ENCODE assay signal across 26 cellular contexts in genomic region chr2:72157871-72158771, GRCh38. TPM values are rescaled to one million over a fixed set of nuclear protein-coding genes. Genes with fewer than 3 reads are reported as not detected.
"Had no signal": no experiment of that assay in that cellular context is flagged by ENCODE, and none has a peak within 500 bp of the region (broad histone marks: within the 10 kb centered on the region; RNA-seq: fewer than 3 reads in every experiment).

No MANE protein-coding gene starts in this region.

- H3K4me3 ChIP-seq: esophagus squamous epithelium, gastrocnemius medialis, neural progenitor cell, ovary, prostate gland had no signal

- ATAC-seq: activated T-cell treated with anti-CD3 and anti-CD28 coated beads, Interleukin-2, amount 50 U/mL, for 72 hours; gastrocnemius medialis; naive thymus-derived CD4-positive, alpha-beta T cell; right cardiac atrium; stimulated activated naive CD8-positive, alpha-beta T cell treated with anti-CD3 and anti-CD28 coated beads, Interleukin-15, Interleukin-2, amounts not matched to agents 100 U/mL and 50 U/mL, for 24 hours had no signal

- FAIRE-seq: endothelial cell of umbilical vein, islet of Langerhans, TTC549, urothelium cell line had no signal

- H3K27ac ChIP-seq: esophagus squamous epithelium, gastrocnemius medialis, neural progenitor cell, ovary, prostate gland, WERI-Rb-1 had no signal

- H3K36me3 ChIP-seq: esophagus squamous epithelium, gastrocnemius medialis, neural progenitor cell, ovary, prostate gland, WERI-Rb-1 had no signal

- H3K4me3 Mint-ChIP-seq: activated naive CD4-positive, alpha-beta T cell treated with anti-CD3 and anti-CD28 coated beads, Interleukin-2, amount 10 ng/mL, durations not matched to agents 7 days and 5 days; activated T-cell treated with anti-CD3 and anti-CD28 coated beads, Interleukin-2, amount 50 U/mL, for 72 hours; naive thymus-derived CD4-positive, alpha-beta T cell; neural progenitor cell had no signal

- H3K36me3 Mint-ChIP-seq: activated naive CD4-positive, alpha-beta T cell treated with anti-CD3 and anti-CD28 coated beads, Interleukin-2, amount 10 ng/mL, durations not matched to agents 7 days and 5 days; naive thymus-derived CD4-positive, alpha-beta T cell; neural progenitor cell had no signal

- H3K27me3 ChIP-seq: neural progenitor cell, ovary had no signal

- H3K4me1 Mint-ChIP-seq: activated naive CD4-positive, alpha-beta T cell treated with anti-CD3 and anti-CD28 coated beads, Interleukin-2, amount 10 ng/mL, durations not matched to agents 7 days and 5 days; naive thymus-derived CD4-positive, alpha-beta T cell had no signal

- H3K4me1 ChIP-seq: neural progenitor cell, prostate gland had no signal

- DNase-seq: activated CD4-positive, alpha-beta T cell treated with anti-CD3 and anti-CD28 coated beads for 1 hour; activated CD4-positive, alpha-beta T cell treated with anti-CD3 and anti-CD28 coated beads, Interleukin-2, amount 50 U/mL, for 1 hour; activated CD8-positive, alpha-beta memory T cell treated with anti-CD3 and anti-CD28 coated beads for 24 hours; activated effector memory CD4-positive, alpha-beta T cell treated with Interleukin-2 at 50 U/mL for 16 hours; activated naive CD4-positive, alpha-beta T cell treated with anti-CD3 and anti-CD28 coated beads, Interleukin-2, amount 10 ng/mL, durations not matched to agents 7 days and 5 days; activated T-cell treated with anti-CD3 and anti-CD28 coated beads, Interleukin-2, amount 50 U/mL, for 72 hours; amygdala; effector memory CD4-positive, alpha-beta T cell; esophagus squamous epithelium; gastrocnemius medialis; hypothalamus; mesenchymal stem cell; naive thymus-derived CD4-positive, alpha-beta T cell; ovary; right cardiac atrium; stimulated activated CD4-positive, alpha-beta T cell treated with anti-CD3 and anti-CD28 coated beads, Interleukin-4, amount 100 ng/mL, for 4 hours; stimulated activated naive CD8-positive, alpha-beta T cell treated with anti-CD3 and anti-CD28 coated beads, Interleukin-15, Interleukin-2, amounts not matched to agents 100 U/mL and 50 U/mL, for 24 hours; T-helper 1 cell; WERI-Rb-1 had no signal

- H3K9me3 Mint-ChIP-seq: activated naive CD4-positive, alpha-beta T cell treated with anti-CD3 and anti-CD28 coated beads, Interleukin-2, amount 10 ng/mL, durations not matched to agents 7 days and 5 days; activated T-cell treated with anti-CD3 and anti-CD28 coated beads, Interleukin-2, amount 50 U/mL, for 72 hours; naive thymus-derived CD4-positive, alpha-beta T cell; neural progenitor cell had no signal

- H3K9me3 ChIP-seq: esophagus squamous epithelium, gastrocnemius medialis, ovary, prostate gland had no signal

- H3K27ac Mint-ChIP-seq: activated naive CD4-positive, alpha-beta T cell treated with anti-CD3 and anti-CD28 coated beads, Interleukin-2, amount 10 ng/mL, durations not matched to agents 7 days and 5 days; activated T-cell treated with anti-CD3 and anti-CD28 coated beads, Interleukin-2, amount 50 U/mL, for 72 hours; naive thymus-derived CD4-positive, alpha-beta T cell; neural progenitor cell had no signal

RNA-seq across cellular contexts. Expression of gene CYP26B1, which starts 10.5 kb away (rescaled TPM):
- total RNA-seq: activated T-cell treated with anti-CD3 and anti-CD28 coated beads, Interleukin-2, amount 50 U/mL, for 72 hours; dermis microvascular lymphatic vessel endothelial cell; naive thymus-derived CD4-positive, alpha-beta T cell had no signal
